ENCODE assay signal across 25 cellular contexts in genomic region chr15:78672285-78673003, GRCh38. TPM values are rescaled to one million over a fixed set of nuclear protein-coding genes. Genes with fewer than 3 reads are reported as not detected.
DNase-seq lines count a peak whose midpoint lies in the region; ATAC-seq and TF ChIP-seq lines count a peak whose summit lies in the region.
"Had no signal": no experiment of that assay in that cellular context is flagged by ENCODE, and none has a peak within 500 bp of the region (broad histone marks: within the 10 kb centered on the region; RNA-seq: fewer than 3 reads in every experiment).

No MANE protein-coding gene starts in this region.

- TF ChIP-seq CTCF in BE2C (IDR thresholded peaks at IDR 0.05; ENCODE audit: low read depth, low read length) (no peak), suprapubic skin (IDR thresholded peaks at IDR 0.05) (no peak)

- no peaks in the 10 kb centered on the region for H3K27me3 ChIP-seq in BE2C
- H3K27me3 ChIP-seq in HUES6 (ENCODE audit: control insufficient read depth, insufficient read depth, low read length): peaks cover 77% of the 10 kb centered on the region
- H3K27me3 ChIP-seq in neuron (ENCODE audit: insufficient read depth, low read length): peaks cover 10% of the 10 kb centered on the region
- H3K27me3 ChIP-seq in suprapubic skin: no peaks in the 10 kb centered on the region
- H3K27me3 ChIP-seq: body of pancreas, MG63, Peyer's patch, SJSA1, tibial artery had no signal

- H3K4me3 ChIP-seq in BE2C (ENCODE audit: low read depth, low read length): peak overlapping the region; percentile 15
- H3K4me3 ChIP-seq in HUES6 (ENCODE audit: low read depth, low read length): no peak overlapping the region
- no peak overlapping the region for H3K4me3 ChIP-seq in neuron (ENCODE audit: low read length)
- H3K4me3 ChIP-seq in suprapubic skin: no peak overlapping the region
- H3K4me3 ChIP-seq: body of pancreas, MG63, Peyer's patch, SJSA1, tibial artery had no signal

- TF ChIP-seq EP300 in suprapubic skin (IDR thresholded peaks at IDR 0.05): no peak

- peak; percentile 32 for DNase-seq in BE2C
- DNase-seq in epithelial cell of prostate (ENCODE audit: low read depth, low spot score): peak; percentile 26
- DNase-seq in activated T-cell treated with anti-CD3 and anti-CD28 coated beads, Interleukin-2, amount 50 U/mL, for 48 hours: no peak
- no peak for DNase-seq in suprapubic skin (ENCODE audit: low spot score in 2 of 2)
- DNase-seq in NCI-H748 treated with DMSO at 0.1 percent for 48 hours (lab: John Stamatoyannopoulos, UW): no peak
- DNase-seq: activated CD4-positive, CD25-positive, alpha-beta regulatory T cell; activated CD8-positive, alpha-beta memory T cell treated with anti-CD3 and anti-CD28 coated beads for 24 hours; activated naive CD8-positive, alpha-beta T cell treated with anti-CD3 and anti-CD28 coated beads, Interleukin-2, amount 10 ng/mL, durations not matched to agents 7 days and 5 days; foreskin melanocyte; IMR-90; MG63; NCI-H774; Peyer's patch; stimulated activated naive CD4-positive, alpha-beta T cell; tibial artery had no signal

- H3K9ac ChIP-seq in HUES6 (ENCODE audit: low read length): peak overlapping the region; percentile 25

- no peak overlapping the region for H3K27ac ChIP-seq in HUES6 (ENCODE audit: low read depth, low read length)
- no peak overlapping the region for H3K27ac ChIP-seq in epithelial cell of prostate
- H3K27ac ChIP-seq in suprapubic skin: no peak overlapping the region
- H3K27ac ChIP-seq: body of pancreas, Peyer's patch, SJSA1, tibial artery had no signal

- TF ChIP-seq POLR2A in suprapubic skin (IDR thresholded peaks at IDR 0.05): no peak

- peak overlapping the region; percentile 70 for H2AFZ ChIP-seq in neuron (ENCODE audit: low read depth, low read length)

- no peak for ATAC-seq in HG03521 (IDR thresholded peaks at IDR 0.05; ENCODE audit: unreplicated experiment)
- ATAC-seq: body of pancreas, right cardiac atrium had no signal

- H3K36me3 ChIP-seq in BE2C (no peaks in the 10 kb centered on the region), HUES6 (ENCODE audit: control insufficient read depth, insufficient read depth, low read length) (no peaks in the 10 kb centered on the region), neuron (ENCODE audit: insufficient read depth, low read length) (no peaks in the 10 kb centered on the region), suprapubic skin (no peaks in the 10 kb centered on the region)
- H3K36me3 ChIP-seq: MG63, Peyer's patch, SJSA1, tibial artery had no signal

- H3K9me3 ChIP-seq in BE2C: no peaks in the 10 kb centered on the region
- H3K9me3 ChIP-seq in HUES6 (ENCODE audit: control insufficient read depth, insufficient read depth, low read depth, low read length): no peaks in the 10 kb centered on the region
- no peaks in the 10 kb centered on the region for H3K9me3 ChIP-seq in neuron (ENCODE audit: low read length)
- no peaks in the 10 kb centered on the region for H3K9me3 ChIP-seq in suprapubic skin
- H3K9me3 ChIP-seq: body of pancreas, MG63, Peyer's patch, SJSA1, tibial artery had no signal

- 70% methylated on average over 9 of the region's 9 CpGs for WGBS in suprapubic skin

- H3K4me1 ChIP-seq in BE2C (peaks cover 55% of the 10 kb centered on the region), HUES6 (ENCODE audit: control insufficient read depth, insufficient read depth, low read length) (peaks cover 46% of the 10 kb centered on the region), neuron (ENCODE audit: insufficient read depth, low read length) (peaks cover 17% of the 10 kb centered on the region), suprapubic skin (peaks cover 16% of the 10 kb centered on the region)
- H3K4me1 ChIP-seq: body of pancreas, Peyer's patch, SJSA1, tibial artery had no signal

RNA-seq across cellular contexts. Expression of gene CHRNB4, which starts 31.4 kb away (rescaled TPM):
- polyA plus RNA-seq in BE2C (2012; ENCODE audit: insufficient read depth, insufficient read length, low read depth): 20.5 TPM
- total RNA-seq in suprapubic skin: under 1 TPM in 1 of 4 donors, not detected in 3; 0.47 TPM
- total RNA-seq: activated naive CD8-positive, alpha-beta T cell treated with anti-CD3 and anti-CD28 coated beads, Interleukin-2, amount 10 ng/mL, durations not matched to agents 7 days and 5 days; activated T-helper 1 cell treated with anti-CD3 and anti-CD28 coated beads, Interleukin-12 subunit alpha, Interleukin-12 subunit beta, Interleukin-2, Interleukin-4 antibody, amounts not matched to agents 30 ng/mL and 10 ng/mL and 1 ng/mL, durations not matched to agents 14 hours and 24 hours and 36 hours; body of pancreas; IMR-90; mesenteric fat pad; Peyer's patch; right cardiac atrium; SJSA1; T-helper 2 cell treated with Interferon-gamma antibody and Interleukin-4, amounts not matched to agents 100 ng/mL and 5 ng/mL, for 36 hours had no signal
- polyA plus RNA-seq: IMR-90, neural cell, right cardiac atrium had no signal

RNA-seq across cellular contexts. Expression of gene CHRNA3, which starts 51.6 kb away (rescaled TPM):
- 254 TPM for polyA plus RNA-seq in BE2C (2012; ENCODE audit: insufficient read depth, insufficient read length, low read depth)
- total RNA-seq in suprapubic skin: 1 to 10 TPM in 2 of 4 donors, under 1 TPM in 1, not detected in 1; 0.70 to 1.9 (median 1.6) TPM
- total RNA-seq: activated naive CD8-positive, alpha-beta T cell treated with anti-CD3 and anti-CD28 coated beads, Interleukin-2, amount 10 ng/mL, durations not matched to agents 7 days and 5 days; activated T-helper 1 cell treated with anti-CD3 and anti-CD28 coated beads, Interleukin-12 subunit alpha, Interleukin-12 subunit beta, Interleukin-2, Interleukin-4 antibody, amounts not matched to agents 30 ng/mL and 10 ng/mL and 1 ng/mL, durations not matched to agents 14 hours and 24 hours and 36 hours; IMR-90; mesenteric fat pad; SJSA1; T-helper 2 cell treated with Interferon-gamma antibody and Interleukin-4, amounts not matched to agents 100 ng/mL and 5 ng/mL, for 36 hours had no signal
- polyA plus RNA-seq: IMR-90 had no signal

Comparison
In these comparisons a context has a peak if more than half of its experiments do, and no peak if none do; other contexts are left out.
1. DNase-seq: peak in BE2C (single experiment) and epithelial cell of prostate (single experiment); none in activated T-cell treated with anti-CD3 and anti-CD28 coated beads, Interleukin-2, amount 50 U/mL, for 48 hours (0 of 2), suprapubic skin (0 of 2) and NCI-H748 treated with DMSO at 0.1 percent for 48 hours (single experiment).